In genomic region chr22:28091486-28091885, GRCh38 we compare ENCODE assay signal across 8 cellular contexts.
"Had no signal": no experiment of that assay in that cellular context is flagged by ENCODE, and none has a peak within 500 bp of the region (broad histone marks: within the 10 kb centered on the region; RNA-seq: fewer than 3 reads in every experiment).

No MANE protein-coding gene starts in this region.

- FAIRE-seq: G401.6, GM12878, GM12891, GM12892, GM18507, GM19239 had no signal

- DNase-seq: GDM1, GF-D8 had no signal

- ATAC-seq: GM12878 had no signal

- H3K4me3 ChIP-seq: GM12878 had no signal
